In genomic region chr16:2682209-2683021, GRCh38 we compare ENCODE assay signal across 8 cellular contexts. TPM values are rescaled to one million over a fixed set of nuclear protein-coding genes. Genes with fewer than 3 reads are reported as not detected.
DNase-seq lines count a peak whose midpoint lies in the region; ATAC-seq and TF ChIP-seq lines count a peak whose summit lies in the region.

Gene KCTD5 (plus strand): TSS chr16:2682523. CDS start chr16:2682549, 26 bp downstream.

- no peaks in the 10 kb centered on the region for H3K9me2 ChIP-seq in DOHH2 (replicated peaks; ENCODE audit: control insufficient read depth, low read length)

- TF ChIP-seq CTCF in DOHH2 (IDR thresholded peaks at IDR 0.05; ENCODE audit: low read depth, low read length, poor library complexity, severe bottlenecking): no peak
- no peak for TF ChIP-seq CTCF in fibroblast of pulmonary artery (IDR thresholded peaks at IDR 0.05; ENCODE audit: low read length, missing control alignments)

- H3K36me3 Mint-ChIP-seq in natural killer cell treated with Interleukin-12 subunit alpha and Interleukin-12 subunit beta and Interleukin-15 and Interleukin-18, amount 100 ng/mL, for 72 hours: no peaks in the 10 kb centered on the region

- peak within 1 kb of the TSS; percentile 27 for H3K27ac ChIP-seq in DOHH2 (ENCODE audit: low read depth, low read length)

- H3K4me3 Mint-ChIP-seq in natural killer cell treated with Interleukin-12 subunit alpha and Interleukin-12 subunit beta and Interleukin-15 and Interleukin-18, amount 100 ng/mL, for 72 hours: peak within 1 kb of the TSS; percentile 99

- H3F3A ChIP-seq in DOHH2 (ENCODE audit: control insufficient read depth, insufficient read depth): peaks cover 4% of the 10 kb centered on the region; the same call in 1 of the 2 replicates

- H3K4me2 ChIP-seq in DOHH2 (ENCODE audit: low read length): peak within 1 kb of the TSS; percentile 73

- H3K27ac Mint-ChIP-seq in natural killer cell treated with Interleukin-12 subunit alpha and Interleukin-12 subunit beta and Interleukin-15 and Interleukin-18, amount 100 ng/mL, for 72 hours: peak within 1 kb of the TSS; percentile 92 to 97

- H3K9me3 ChIP-seq in DOHH2 (ENCODE audit: control insufficient read depth, insufficient read depth, low read length) (no peaks in the 10 kb centered on the region), MG63 (no peaks in the 10 kb centered on the region)

- H3K4me1 Mint-ChIP-seq in natural killer cell treated with Interleukin-12 subunit alpha and Interleukin-12 subunit beta and Interleukin-15 and Interleukin-18, amount 100 ng/mL, for 72 hours (ENCODE audit: low read depth in 2 of 2): peaks cover 18 to 19% of the 10 kb centered on the region in 2 donors

- H4K20me1 ChIP-seq in DOHH2 (ENCODE audit: control insufficient read depth, insufficient read depth, low read depth, low read length): peaks cover 6% of the 10 kb centered on the region

- H3K36me3 ChIP-seq in DOHH2 (ENCODE audit: control insufficient read depth, low read length) (no peaks in the 10 kb centered on the region), MG63 (peaks cover 20% of the 10 kb centered on the region)

- peak; percentile 90 for DNase-seq in H4 (ENCODE audit: low spot score)
- peak; percentile 98 for DNase-seq in MG63
- peak; percentile 86 to 92 for DNase-seq in SHP77 (lab: John Stamatoyannopoulos, UW)
- peak; percentile 94 for DNase-seq in activated effector memory CD4-positive, alpha-beta T cell treated with Interleukin-2 at 50 U/mL for 16 hours
- peak; percentile 98 for DNase-seq in fibroblast of pulmonary artery (ENCODE audit: low read depth)
- DNase-seq in natural killer cell treated with Interleukin-12 subunit alpha and Interleukin-12 subunit beta and Interleukin-15 and Interleukin-18, amount 100 ng/mL, for 72 hours (ENCODE audit: low spot score): peak; percentile 97
- DNase-seq in stimulated activated naive CD4-positive, alpha-beta T cell treated with Interleukin-2 at 50 U/mL for 16 hours (lab: John Stamatoyannopoulos, UW): peak; percentile 97

- peak; percentile 91 to 97 for ATAC-seq in natural killer cell treated with Interleukin-12 subunit alpha and Interleukin-12 subunit beta and Interleukin-15 and Interleukin-18, amount 100 ng/mL, for 72 hours

- H3K27me3 ChIP-seq in DOHH2 (ENCODE audit: control insufficient read depth, low read length): no peaks in the 10 kb centered on the region
- no peaks in the 10 kb centered on the region for H3K27me3 ChIP-seq in MG63

- H3K4me3 ChIP-seq in DOHH2 (ENCODE audit: low read length) (peak within 1 kb of the TSS; percentile 82), MG63 (peak within 1 kb of the TSS; percentile 98), fibroblast of pulmonary artery (replicated peaks; ENCODE audit: low read depth, low read length) (peak within 1 kb of the TSS; percentile 95)

- no peaks in the 10 kb centered on the region for H3K9me3 Mint-ChIP-seq in natural killer cell treated with Interleukin-12 subunit alpha and Interleukin-12 subunit beta and Interleukin-15 and Interleukin-18, amount 100 ng/mL, for 72 hours

- H3K27me3 Mint-ChIP-seq in natural killer cell treated with Interleukin-12 subunit alpha and Interleukin-12 subunit beta and Interleukin-15 and Interleukin-18, amount 100 ng/mL, for 72 hours: no peaks in the 10 kb centered on the region

- peaks cover 38% of the 10 kb centered on the region for H3K79me2 ChIP-seq in DOHH2 (ENCODE audit: control insufficient read depth, low read length)

- peaks cover 18% of the 10 kb centered on the region for H3K4me1 ChIP-seq in DOHH2 (ENCODE audit: control insufficient read depth, low read length)

RNA-seq across cellular contexts. Expression of gene KCTD5, which starts in this region (rescaled TPM):
- total RNA-seq in H4 (2014; rRNA removed; shearing (Covaris generic)): 25.3 and 49.7 TPM in 2 replicates
- 49.6 and 71.6 TPM in 2 replicates for total RNA-seq in MG63 (2014; rRNA removed; shearing (Covaris generic); ENCODE audit: low replicate concordance)
- 10 to 100 TPM; 46.2 to 65.0 TPM for total RNA-seq in natural killer cell treated with Interleukin-12 subunit alpha and Interleukin-12 subunit beta and Interleukin-15 and Interleukin-18, amount 100 ng/mL, for 72 hours

Comparison
In these comparisons a context has a peak if more than half of its experiments do, and no peak if none do; other contexts are left out.
1. Peak in every context shown above with its lines: DNase-seq, ATAC-seq, H3K4me3 ChIP-seq and H3K27ac ChIP-seq.